Comparison of ENCODE assay signal across 17 cellular contexts in the genomic region with DNA sequence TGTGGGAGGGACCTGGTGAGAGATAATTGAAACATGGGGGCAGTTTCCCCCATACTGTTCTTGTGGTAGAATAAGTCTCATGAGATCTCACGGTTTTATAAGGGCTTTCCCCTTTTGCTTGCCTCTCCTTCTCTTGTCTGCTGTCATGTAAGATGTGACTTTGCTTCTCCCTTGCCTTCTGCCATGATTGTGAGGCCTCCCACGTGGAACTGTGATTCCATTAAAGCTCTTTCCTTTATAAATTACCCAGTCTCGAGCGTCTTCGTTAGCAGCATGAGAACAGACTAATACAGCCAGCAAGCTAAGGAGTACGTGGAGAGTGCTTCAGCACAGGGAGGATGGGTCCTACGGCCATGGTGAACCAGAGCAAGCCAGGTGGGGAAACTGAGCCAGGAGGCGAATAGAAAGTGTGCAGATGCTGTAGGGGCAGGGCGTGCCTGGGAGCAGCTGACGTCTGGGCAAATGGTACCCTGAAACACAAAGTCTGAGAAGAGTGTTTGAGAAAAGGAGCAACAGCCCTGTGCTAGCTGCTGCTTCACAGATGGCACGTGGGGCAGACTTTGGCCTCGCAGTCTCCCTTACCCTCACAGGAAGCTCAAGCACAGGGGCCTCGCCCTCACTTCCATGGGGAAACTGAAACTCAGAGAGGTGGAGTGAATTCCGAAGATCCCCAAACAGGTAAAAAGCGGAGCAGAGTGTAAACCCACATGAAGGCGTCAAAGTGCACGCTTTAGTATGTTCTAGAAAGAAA.
DNase-seq lines count a peak whose midpoint lies in the region; ATAC-seq and TF ChIP-seq lines count a peak whose summit lies in the region.
"Had no signal": no experiment of that assay in that cellular context is flagged by ENCODE, and none has a peak within 500 bp of the region (broad histone marks: within the 10 kb centered on the region; RNA-seq: fewer than 3 reads in every experiment).

No MANE protein-coding gene starts in this region.

- no peak for TF ChIP-seq CTCF in neural progenitor cell (IDR thresholded peaks at IDR 0.05)

- no peak overlapping the region for H3K9ac ChIP-seq in neural progenitor cell
- H3K9ac ChIP-seq: BLaER1 treated with 17β-estradiol and CSF1 and Interleukin-3, amounts not matched to agents 10 nM and 100 nM had no signal

- POLR2A ChIA-PET in HEK293T (lab: Yijun Ruan, JAX): no interaction called here

- H3K4me3 Mint-ChIP-seq in T-helper 17 cell (no peak overlapping the region), neural progenitor cell (no peak overlapping the region)
- H3K4me3 Mint-ChIP-seq: B cell; CD4-positive, alpha-beta T cell; CD8-positive, alpha-beta T cell had no signal

- no peak overlapping the region for H3K4me2 ChIP-seq in neural progenitor cell
- H3K4me2 ChIP-seq: A549; BLaER1 treated with 17β-estradiol and CSF1 and Interleukin-3, amounts not matched to agents 10 nM and 100 nM had no signal

- H3K9me3 Mint-ChIP-seq in neural progenitor cell: no peaks in the 10 kb centered on the region
- H3K9me3 Mint-ChIP-seq: CD4-positive, alpha-beta T cell; CD8-positive, alpha-beta T cell had no signal

- CTCF ChIA-PET in HEK293T (lab: Yijun Ruan, JAX): no interaction called here

- H3F3A ChIP-seq in neural progenitor cell (ENCODE audit: low read depth): no peaks in the 10 kb centered on the region

- no peaks in the 10 kb centered on the region for H4K20me1 ChIP-seq in neural progenitor cell (ENCODE audit: low read depth)
- H4K20me1 ChIP-seq: BLaER1 treated with 17β-estradiol and CSF1 and Interleukin-3, amounts not matched to agents 10 nM and 100 nM had no signal

- no peak overlapping the region for H3K4me3 ChIP-seq in neural progenitor cell
- H3K4me3 ChIP-seq: A549; BLaER1 treated with 17β-estradiol and CSF1 and Interleukin-3, amounts not matched to agents 10 nM and 100 nM had no signal

- no peaks in the 10 kb centered on the region for H3K27me3 ChIP-seq in neural progenitor cell
- H3K27me3 ChIP-seq: BLaER1 treated with 17β-estradiol and CSF1 and Interleukin-3, amounts not matched to agents 10 nM and 100 nM had no signal

- no peak for ATAC-seq in T-helper 17 cell
- ATAC-seq: A549; CD8-positive, alpha-beta T cell had no signal

- no peaks in the 10 kb centered on the region for H3K27me3 Mint-ChIP-seq in T-helper 17 cell
- H3K27me3 Mint-ChIP-seq in neural progenitor cell (ENCODE audit: insufficient read depth, low read depth): no peaks in the 10 kb centered on the region
- H3K27me3 Mint-ChIP-seq: B cell; CD4-positive, alpha-beta T cell had no signal

- H3K79me2 ChIP-seq in neural progenitor cell (ENCODE audit: low read depth): no peaks in the 10 kb centered on the region

- H3K4me1 ChIP-seq in neural progenitor cell: no peaks in the 10 kb centered on the region
- H3K4me1 ChIP-seq: A549, Caco-2 had no signal

- no peak overlapping the region for H2AFZ ChIP-seq in neural progenitor cell (replicated peaks)

- H3K36me3 Mint-ChIP-seq in T-helper 17 cell (ENCODE audit: low read depth): no peaks in the 10 kb centered on the region
- no peaks in the 10 kb centered on the region for H3K36me3 Mint-ChIP-seq in neural progenitor cell
- H3K36me3 Mint-ChIP-seq: CD8-positive, alpha-beta T cell had no signal

- H3K9me3 ChIP-seq in T-helper 17 cell (ENCODE audit: control insufficient read depth, low read length, poor library complexity, severe bottlenecking): no peaks in the 10 kb centered on the region
- no peaks in the 10 kb centered on the region for H3K9me3 ChIP-seq in neural progenitor cell (ENCODE audit: low read depth)
- H3K9me3 ChIP-seq: A549, Caco-2 had no signal

- H3K27ac Mint-ChIP-seq in T-helper 17 cell (peak overlapping the region; percentile 35), neural progenitor cell (peak overlapping the region; percentile 10)
- H3K27ac Mint-ChIP-seq: B cell; CD4-positive, alpha-beta T cell; CD8-positive, alpha-beta T cell had no signal

- H3K36me3 ChIP-seq in neural progenitor cell: no peaks in the 10 kb centered on the region
- H3K36me3 ChIP-seq: BLaER1 treated with 17β-estradiol and CSF1 and Interleukin-3, amounts not matched to agents 10 nM and 100 nM had no signal

- no peaks in the 10 kb centered on the region for H3K4me1 Mint-ChIP-seq in T-helper 17 cell
- peaks cover 6% of the 10 kb centered on the region for H3K4me1 Mint-ChIP-seq in neural progenitor cell
- H3K4me1 Mint-ChIP-seq: B cell had no signal

- DNase-seq in T-helper 17 cell: no peak
- DNase-seq in neural progenitor cell (ENCODE audit: low spot score): no peak
- peak; percentile 57 for DNase-seq in putamen (ENCODE audit: low spot score)
- DNase-seq in stimulated activated naive CD4-positive, alpha-beta T cell (lab: John Stamatoyannopoulos, UW): no peak
- DNase-seq in HEK293T (ENCODE audit: extremely low spot score): no peak
- DNase-seq: AML-193; Caco-2; Calu3; CD4-positive, alpha-beta T cell; CD8-positive, alpha-beta T cell; DMS79 treated with DMSO at 0.1 percent for 48 hours; GF-D8 had no signal

- H3K27ac ChIP-seq in neural progenitor cell: no peak overlapping the region
- H3K27ac ChIP-seq: 22Rv1; A549; BLaER1 treated with 17β-estradiol and CSF1 and Interleukin-3, amounts not matched to agents 10 nM and 100 nM; C4-2B had no signal

TF ChIP-seq in HEK293T, 16 proteins besides CTCF, POLR2A, EP300 and RAD21:
- TF ChIP-seq ARNT (IDR thresholded peaks at IDR 0.05) (no peak), ELF4 (IDR thresholded peaks at IDR 0.05) (no peak), FOXM1 (IDR thresholded peaks at IDR 0.05; ENCODE audit: borderline replicate concordance) (no peak), SP1 (IDR thresholded peaks at IDR 0.05) (no peak), ZNF384 (IDR thresholded peaks at IDR 0.05) (no peak)
